Comparison of ENCODE assay signal across 22 cellular contexts in genomic region chr5:137657073-137657472, GRCh38.
DNase-seq lines count a peak whose midpoint lies in the region; ATAC-seq and TF ChIP-seq lines count a peak whose summit lies in the region.
"Had no signal": no experiment of that assay in that cellular context is flagged by ENCODE, and none has a peak within 500 bp of the region (broad histone marks: within the 10 kb centered on the region; RNA-seq: fewer than 3 reads in every experiment).

No MANE protein-coding gene starts in this region.

- no peak for TF ChIP-seq CTCF in GM23338 (conservative IDR thresholded peaks at IDR 0.05; ENCODE audit: low read depth in 2 of 2)

- H3K4me3 ChIP-seq in GM23338, result no peak overlapping the region
- H3K4me3 ChIP-seq: A549; BLaER1 treated with 17β-estradiol and CSF1 and Interleukin-3, amounts not matched to agents 10 nM and 100 nM; GM12878; GM23248 had no signal

- H3F3A ChIP-seq in GM23338 (replicated peaks; ENCODE audit: low read depth), result no peaks in the 10 kb centered on the region

- CTCF ChIA-PET in activated naive CD4-positive, alpha-beta T cell treated with anti-CD3 and anti-CD28 coated beads, Interleukin-2, amount 10 ng/mL, durations not matched to agents 7 days and 5 days (lab: Charles Lee), result interaction anchor here (0.8 to 17.0 kb wide), 3 partner anchors 11 to 86 kb away, joined by 3 to 551 read pairs (median 4); partner anchors contain the start of gene KLHL3
- CTCF ChIA-PET in activated naive CD4-positive, alpha-beta T cell treated with anti-CD3 and anti-CD28 coated beads for 36 hours (lab: Charles Lee), result interaction anchor here (10.9 kb wide), 1 partner anchor 84 kb away, joined by 508 read pairs; the partner anchor contains the start of gene KLHL3

- no peaks in the 10 kb centered on the region for H3K79me2 ChIP-seq in GM23338 (replicated peaks; ENCODE audit: insufficient read depth)

- peaks cover 25% of the 10 kb centered on the region for H3K36me3 Mint-ChIP-seq in activated naive CD4-positive, alpha-beta T cell treated with anti-CD3 and anti-CD28 coated beads, Interleukin-2, amount 10 ng/mL, durations not matched to agents 7 days and 5 days
- H3K36me3 Mint-ChIP-seq in activated naive CD4-positive, alpha-beta T cell treated with anti-CD3 and anti-CD28 coated beads for 36 hours (ENCODE audit: low read depth), result peaks cover 5% of the 10 kb centered on the region
- no peaks in the 10 kb centered on the region for H3K36me3 Mint-ChIP-seq in stimulated activated effector memory CD8-positive, alpha-beta T cell treated with anti-CD3 and anti-CD28 coated beads, Interleukin-12 subunit alpha, Interleukin-12 subunit beta, amount 100 ng/mL, for 72 hours
- H3K36me3 Mint-ChIP-seq in GM23338 (ENCODE audit: low read depth), result peaks cover 7% of the 10 kb centered on the region; the same call in 1 of the 3 replicates
- H3K36me3 Mint-ChIP-seq: CD14-positive monocyte had no signal

- H3K27me3 ChIP-seq in GM23338 (ENCODE audit: insufficient read depth), result no peaks in the 10 kb centered on the region
- H3K27me3 ChIP-seq: BE2C; BLaER1 treated with 17β-estradiol and CSF1 and Interleukin-3, amounts not matched to agents 10 nM and 100 nM had no signal

- peak overlapping the region; percentile 7 for H3K27ac Mint-ChIP-seq in activated naive CD4-positive, alpha-beta T cell treated with anti-CD3 and anti-CD28 coated beads, Interleukin-2, amount 10 ng/mL, durations not matched to agents 7 days and 5 days
- H3K27ac Mint-ChIP-seq in activated naive CD4-positive, alpha-beta T cell treated with anti-CD3 and anti-CD28 coated beads for 36 hours, result no peak overlapping the region
- peak overlapping the region; percentile 33 for H3K27ac Mint-ChIP-seq in stimulated activated effector memory CD8-positive, alpha-beta T cell treated with anti-CD3 and anti-CD28 coated beads, Interleukin-12 subunit alpha, Interleukin-12 subunit beta, amount 100 ng/mL, for 72 hours
- no peak overlapping the region for H3K27ac Mint-ChIP-seq in GM23338
- H3K27ac Mint-ChIP-seq: CD4-positive, alpha-beta T cell; CD8-positive, alpha-beta memory T cell; H9 had no signal

- intact Hi-C loops in activated naive CD4-positive, alpha-beta T cell treated with anti-CD3 and anti-CD28 coated beads for 36 hours (cut with micrococcal nuclease), result no loop called here

- no peak for DNase-seq in activated naive CD4-positive, alpha-beta T cell treated with anti-CD3 and anti-CD28 coated beads, Interleukin-2, amount 10 ng/mL, durations not matched to agents 7 days and 5 days
- DNase-seq in activated naive CD4-positive, alpha-beta T cell treated with anti-CD3 and anti-CD28 coated beads for 36 hours, result no peak
- DNase-seq in kidney tubule cell (ENCODE audit: low spot score) (peak; percentile 27), GM23338 (ENCODE audit: low spot score) (no peak)
- no peak for DNase-seq in stimulated activated effector memory CD8-positive, alpha-beta T cell treated with anti-CD3 and anti-CD28 coated beads, Interleukin-12 subunit alpha, Interleukin-12 subunit beta, amount 100 ng/mL, for 72 hours (ENCODE audit: low spot score in 2 of 2)
- DNase-seq: 8988T; ACHN; AML-193; BE2C; CD4-positive, alpha-beta T cell; CD8-positive, alpha-beta memory T cell; DMS 273 treated with DMSO at 0.1 percent for 48 hours; DMS79; EL; GDM1; GM23248; H9 had no signal

- H3K4me1 Mint-ChIP-seq in activated naive CD4-positive, alpha-beta T cell treated with anti-CD3 and anti-CD28 coated beads, Interleukin-2, amount 10 ng/mL, durations not matched to agents 7 days and 5 days, result peaks cover 16% of the 10 kb centered on the region
- peaks cover 7% of the 10 kb centered on the region for H3K4me1 Mint-ChIP-seq in activated naive CD4-positive, alpha-beta T cell treated with anti-CD3 and anti-CD28 coated beads for 36 hours (ENCODE audit: low read depth)
- H3K4me1 Mint-ChIP-seq in stimulated activated effector memory CD8-positive, alpha-beta T cell treated with anti-CD3 and anti-CD28 coated beads, Interleukin-12 subunit alpha, Interleukin-12 subunit beta, amount 100 ng/mL, for 72 hours, result no peaks in the 10 kb centered on the region
- H3K4me1 Mint-ChIP-seq in GM23338, result peaks cover 6% of the 10 kb centered on the region; the same call in 2 of the 3 replicates
- H3K4me1 Mint-ChIP-seq: CD14-positive monocyte had no signal

- no peaks in the 10 kb centered on the region for H3K27me3 Mint-ChIP-seq in activated naive CD4-positive, alpha-beta T cell treated with anti-CD3 and anti-CD28 coated beads, Interleukin-2, amount 10 ng/mL, durations not matched to agents 7 days and 5 days
- H3K27me3 Mint-ChIP-seq in activated naive CD4-positive, alpha-beta T cell treated with anti-CD3 and anti-CD28 coated beads for 36 hours (ENCODE audit: low read depth), result no peaks in the 10 kb centered on the region
- no peaks in the 10 kb centered on the region for H3K27me3 Mint-ChIP-seq in GM23338 (ENCODE audit: insufficient read depth, low read depth, poor library complexity)
- H3K27me3 Mint-ChIP-seq: CD4-positive, alpha-beta T cell; CD8-positive, alpha-beta memory T cell had no signal

- no peak for ATAC-seq in stimulated activated effector memory CD8-positive, alpha-beta T cell treated with anti-CD3 and anti-CD28 coated beads, Interleukin-12 subunit alpha, Interleukin-12 subunit beta, amount 100 ng/mL, for 72 hours
- ATAC-seq in GM23338, result no peak
- no peak for ATAC-seq in GM18873 (IDR thresholded peaks at IDR 0.05; ENCODE audit: low FRiP score, unreplicated experiment)
- ATAC-seq: A549, GM12878 had no signal

- 0 out of 2 replicates have a peak, but pooled peaks cover 4% of the 10 kb centered on the region for H3K4me1 ChIP-seq in GM23338 (ENCODE audit: insufficient read depth)
- H3K4me1 ChIP-seq: A549; BE2C; BLaER1 treated with 17β-estradiol and CSF1 and Interleukin-3, amounts not matched to agents 10 nM and 100 nM had no signal

- no peaks in the 10 kb centered on the region; the same call in 1 of the 2 replicates for H3K36me3 ChIP-seq in GM23338 (ENCODE audit: insufficient read depth)
- H3K36me3 ChIP-seq: BE2C; BLaER1 treated with 17β-estradiol and CSF1 and Interleukin-3, amounts not matched to agents 10 nM and 100 nM had no signal

- H2AFZ ChIP-seq in GM23338, result no peak overlapping the region
- H2AFZ ChIP-seq: GM23248 had no signal

- no peak overlapping the region for H3K27ac ChIP-seq in GM23338 (ENCODE audit: low read depth)
- H3K27ac ChIP-seq: A549; BLaER1 treated with 17β-estradiol and CSF1 and Interleukin-3, amounts not matched to agents 10 nM and 100 nM; GM23248 had no signal

- H3K9me3 Mint-ChIP-seq in activated naive CD4-positive, alpha-beta T cell treated with anti-CD3 and anti-CD28 coated beads, Interleukin-2, amount 10 ng/mL, durations not matched to agents 7 days and 5 days, result no peaks in the 10 kb centered on the region
- H3K9me3 Mint-ChIP-seq in activated naive CD4-positive, alpha-beta T cell treated with anti-CD3 and anti-CD28 coated beads for 36 hours, result no peaks in the 10 kb centered on the region
- H3K9me3 Mint-ChIP-seq in stimulated activated effector memory CD8-positive, alpha-beta T cell treated with anti-CD3 and anti-CD28 coated beads, Interleukin-12 subunit alpha, Interleukin-12 subunit beta, amount 100 ng/mL, for 72 hours, result no peaks in the 10 kb centered on the region
- no peaks in the 10 kb centered on the region for H3K9me3 Mint-ChIP-seq in GM23338
- H3K9me3 Mint-ChIP-seq: CD14-positive monocyte; CD4-positive, alpha-beta T cell; CD8-positive, alpha-beta memory T cell; H9 had no signal

- H3K4me2 ChIP-seq in GM23338, result no peak overlapping the region
- H3K4me2 ChIP-seq: A549; BLaER1 treated with 17β-estradiol and CSF1 and Interleukin-3, amounts not matched to agents 10 nM and 100 nM had no signal

- H3K4me3 Mint-ChIP-seq in activated naive CD4-positive, alpha-beta T cell treated with anti-CD3 and anti-CD28 coated beads, Interleukin-2, amount 10 ng/mL, durations not matched to agents 7 days and 5 days, result no peak overlapping the region
- no peak overlapping the region for H3K4me3 Mint-ChIP-seq in activated naive CD4-positive, alpha-beta T cell treated with anti-CD3 and anti-CD28 coated beads for 36 hours
- H3K4me3 Mint-ChIP-seq in stimulated activated effector memory CD8-positive, alpha-beta T cell treated with anti-CD3 and anti-CD28 coated beads, Interleukin-12 subunit alpha, Interleukin-12 subunit beta, amount 100 ng/mL, for 72 hours, result no peak overlapping the region
- H3K4me3 Mint-ChIP-seq in GM23338, result no peak overlapping the region
- H3K4me3 Mint-ChIP-seq: CD14-positive monocyte; CD4-positive, alpha-beta T cell; CD8-positive, alpha-beta memory T cell; H9 had no signal

- H3K9me2 ChIP-seq in GM23338 (ENCODE audit: insufficient read depth), result no peaks in the 10 kb centered on the region

- no peaks in the 10 kb centered on the region for H4K20me1 ChIP-seq in GM23338 (replicated peaks; ENCODE audit: insufficient read depth)
- H4K20me1 ChIP-seq: BLaER1 treated with 17β-estradiol and CSF1 and Interleukin-3, amounts not matched to agents 10 nM and 100 nM had no signal

TF ChIP-seq in GM23338, 12 proteins besides CTCF, POLR2A, EP300 and RAD21 (continues in another document):
- TF ChIP-seq NANOG (IDR thresholded peaks at IDR 0.05; ENCODE audit: borderline replicate concordance) (no peak), EZH2 (IDR thresholded peaks at IDR 0.05; ENCODE audit: low read depth, unreplicated experiment) (no peak)

Comparison
In these comparisons a context has a peak if more than half of its experiments do, and no peak if none do; other contexts are left out.
1. H3K27ac Mint-ChIP-seq: peak in activated naive CD4-positive, alpha-beta T cell treated with anti-CD3 and anti-CD28 coated beads, Interleukin-2, amount 10 ng/mL, durations not matched to agents 7 days and 5 days (single experiment) and stimulated activated effector memory CD8-positive, alpha-beta T cell treated with anti-CD3 and anti-CD28 coated beads, Interleukin-12 subunit alpha, Interleukin-12 subunit beta, amount 100 ng/mL, for 72 hours (single experiment); none in activated naive CD4-positive, alpha-beta T cell treated with anti-CD3 and anti-CD28 coated beads for 36 hours (single experiment) and GM23338 (single experiment).